Comparison of ENCODE assay signal across 12 cellular contexts in the genomic region with DNA sequence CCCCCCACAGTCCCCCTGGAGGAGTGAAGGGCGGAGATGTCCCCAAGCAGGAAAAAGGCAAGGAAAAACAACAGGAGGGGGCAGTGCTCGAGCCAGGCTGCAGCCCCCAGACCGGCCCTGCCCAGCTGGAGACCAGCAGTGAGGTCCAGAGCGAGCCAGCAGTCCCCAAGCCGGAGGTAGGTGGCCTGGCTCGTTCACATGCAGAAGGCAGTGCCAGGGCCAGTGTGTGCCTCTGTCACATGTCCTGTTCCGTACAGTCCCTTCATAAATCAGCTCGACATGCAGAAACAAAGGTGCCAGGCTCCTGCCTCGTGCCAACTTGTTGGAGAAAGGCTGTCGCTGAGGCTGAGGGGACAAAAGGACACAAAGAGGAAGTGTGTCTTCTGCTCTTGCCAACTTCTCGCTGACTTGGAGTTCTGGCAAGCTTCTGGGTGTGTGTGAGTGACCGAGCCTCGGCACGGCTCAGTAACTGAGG. TPM values are rescaled to one million over a fixed set of nuclear protein-coding genes. Genes with fewer than 3 reads are reported as not detected.
A peak's percentile ranks its signal among the peaks of the same experiment; 100 is the strongest.
DNase-seq lines count a peak whose midpoint lies in the region; ATAC-seq and TF ChIP-seq lines count a peak whose summit lies in the region.
"Had no signal": no experiment of that assay in that cellular context is flagged by ENCODE, and none has a peak within 500 bp of the region (broad histone marks: within the 10 kb centered on the region; RNA-seq: fewer than 3 reads in every experiment).

No MANE protein-coding gene starts in this region.

- no peaks in the 10 kb centered on the region for H3K27me3 ChIP-seq in CD4-positive, alpha-beta T cell (ENCODE audit: control insufficient read depth, insufficient read depth, low read length)
- H3K27me3 ChIP-seq in Panc1 (ENCODE audit: control insufficient read depth, insufficient read depth, low read length) = peaks cover 2% of the 10 kb centered on the region; the same call in 1 of the 2 replicates
- H3K27me3 ChIP-seq in vagina = no peaks in the 10 kb centered on the region
- H3K27me3 ChIP-seq: SJSA1 had no signal

- BruUV-seq in Panc1 (replicated peaks; lab: Mats Ljungman, UMichigan) = no TSS peak

- no peak overlapping the region for H3K27ac ChIP-seq in CD4-positive, alpha-beta T cell (ENCODE audit: low read depth, low read length)
- H3K27ac ChIP-seq in Panc1 (ENCODE audit: low read length) (no peak overlapping the region), vagina (no peak overlapping the region)
- H3K27ac ChIP-seq: SJSA1 had no signal

- no peak for DNase-seq in CD4-positive, alpha-beta T cell
- no peak for DNase-seq in Panc1 (ENCODE audit: low read depth, low spot score)
- peak; percentile 90 for DNase-seq in Right ventricle myocardium superior
- DNase-seq in nucleus accumbens (lab: John Stamatoyannopoulos, UW) = peak in 44 of 56 donors; percentile 5 to 72 (median 36)
- DNase-seq in hepatic stellate cell (ENCODE audit: low spot score) = no peak
- DNase-seq in vagina (ENCODE audit: extremely low spot score in 2 of 2) = no peak
- DNase-seq: foreskin melanocyte; stimulated activated CD4-positive, alpha-beta T cell treated with anti-CD3 and anti-CD28 coated beads, Interleukin-12 subunit alpha, Interleukin-12 subunit beta, amount 100 ng/mL, for 4 hours had no signal

- ATAC-seq in CD4-positive, alpha-beta T cell (ENCODE audit: poor library complexity) = no peak
- ATAC-seq in Panc1 (peak; percentile 54), Right ventricle myocardium superior (ENCODE audit: poor library complexity) (peak; percentile 95), HG02973 (IDR thresholded peaks at IDR 0.05; ENCODE audit: unreplicated experiment) (no peak), GM18511 (IDR thresholded peaks at IDR 0.05; ENCODE audit: unreplicated experiment) (no peak)

- no peak overlapping the region for H3K4me3 Mint-ChIP-seq in CD4-positive, alpha-beta T cell
- H3K4me3 Mint-ChIP-seq: stimulated activated naive CD8-positive, alpha-beta T cell treated with anti-CD3 and anti-CD28 coated beads, Interleukin-15, Interleukin-2, amounts not matched to agents 100 ng/mL and 50 ng/mL, for 24 hours had no signal

- no peaks in the 10 kb centered on the region for H3K9me3 Mint-ChIP-seq in CD4-positive, alpha-beta T cell
- H3K9me3 Mint-ChIP-seq: stimulated activated naive CD8-positive, alpha-beta T cell treated with anti-CD3 and anti-CD28 coated beads, Interleukin-15, Interleukin-2, amounts not matched to agents 100 ng/mL and 50 ng/mL, for 24 hours had no signal

- H3K4me1 ChIP-seq in Panc1 (ENCODE audit: control insufficient read depth, insufficient read depth, low read length) (no peaks in the 10 kb centered on the region; the same call in 1 of the 2 replicates), vagina (peaks cover 11% of the 10 kb centered on the region)

- intact Hi-C loops in CD4-positive, alpha-beta T cell (cut with DNase I, micrococcal nuclease) = loop anchor here in 1 of 2 experiments (10.0 kb wide), 1 partner anchor 273 kb away; no protein-coding TSS in a partner anchor
- intact Hi-C loops in Panc1 (cut with micrococcal nuclease; ENCODE audit: unreplicated experiment) (no loop called here), Right ventricle myocardium superior (cut with DNase I) (no loop called here), vagina (cut with DNase I) (no loop called here)

- peak overlapping the region; percentile 14 for H3K27ac Mint-ChIP-seq in CD4-positive, alpha-beta T cell
- H3K27ac Mint-ChIP-seq: stimulated activated naive CD8-positive, alpha-beta T cell treated with anti-CD3 and anti-CD28 coated beads, Interleukin-15, Interleukin-2, amounts not matched to agents 100 ng/mL and 50 ng/mL, for 24 hours had no signal

- CTCF ChIA-PET in CD4-positive, alpha-beta T cell (lab: Charles Lee) = interaction anchor here (1.0 to 1.1 kb wide), 2 partner anchors 18 to 61 kb away, joined by 3 read pairs; no protein-coding TSS in a partner anchor
- CTCF ChIA-PET in Panc1 (lab: Charles Lee) = no interaction called here

- H3K4me3 ChIP-seq in Panc1 (ENCODE audit: low read depth in 2 of 2, low read length in 2 of 2) = no peak overlapping the region
- no peak overlapping the region for H3K4me3 ChIP-seq in vagina
- H3K4me3 ChIP-seq: SJSA1 had no signal

- H3K9me3 ChIP-seq in CD4-positive, alpha-beta T cell (ENCODE audit: control insufficient read depth, low read length) = no peaks in the 10 kb centered on the region
- H3K9me3 ChIP-seq in Panc1 (ENCODE audit: control insufficient read depth, insufficient read depth, low read depth, low read length) (no peaks in the 10 kb centered on the region), vagina (no peaks in the 10 kb centered on the region)
- H3K9me3 ChIP-seq: SJSA1 had no signal

- no peaks in the 10 kb centered on the region for H3K4me1 Mint-ChIP-seq in CD4-positive, alpha-beta T cell (ENCODE audit: low read depth)

- peaks cover 93% of the 10 kb centered on the region for H3K36me3 Mint-ChIP-seq in CD4-positive, alpha-beta T cell (ENCODE audit: low read depth)

- TF ChIP-seq POLR2A in vagina (IDR thresholded peaks at IDR 0.05) = no peak

- TF ChIP-seq CTCF in CD4-positive, alpha-beta T cell (IDR thresholded peaks at IDR 0.05) = no peak
- TF ChIP-seq CTCF in Panc1 (IDR thresholded peaks at IDR 0.05) (no peak), vagina (IDR thresholded peaks at IDR 0.05) (no peak)

- H3K36me3 ChIP-seq in Panc1 (ENCODE audit: control insufficient read depth, insufficient read depth, low read length) = no peaks in the 10 kb centered on the region
- H3K36me3 ChIP-seq in vagina = no peaks in the 10 kb centered on the region
- H3K36me3 ChIP-seq: SJSA1 had no signal

- POLR2A ChIA-PET in CD4-positive, alpha-beta T cell (lab: Charles Lee) = no interaction called here
- POLR2A ChIA-PET in Panc1 (lab: Charles Lee) = no interaction called here

- in situ Hi-C loops in Panc1 (cut with HindIII; ENCODE audit: low pct_unique_long_range_greater_than_20kb, low sequenced_read_pairs) = no loop called here

- H3K27me3 Mint-ChIP-seq in CD4-positive, alpha-beta T cell = no peaks in the 10 kb centered on the region
- H3K27me3 Mint-ChIP-seq: stimulated activated naive CD8-positive, alpha-beta T cell treated with anti-CD3 and anti-CD28 coated beads, Interleukin-15, Interleukin-2, amounts not matched to agents 100 ng/mL and 50 ng/mL, for 24 hours had no signal

RNA-seq across cellular contexts. Expression of gene MPZL1, which starts 24.1 kb away (rescaled TPM):
- 1 to 10 TPM; 1.2 to 1.5 TPM for total RNA-seq in CD4-positive, alpha-beta T cell
- 72.0 TPM for total RNA-seq in Panc1 (2021; ENCODE audit: unreplicated experiment)
- 39.0 TPM for polyA plus RNA-seq in Panc1 (2012; ENCODE audit: insufficient read length)
- total RNA-seq in Right ventricle myocardium superior = 34.4 TPM
- 69.7 TPM for total RNA-seq in vagina

Comparison
In these comparisons a context has a peak if more than half of its experiments do, and no peak if none do; other contexts are left out.
1. ATAC-seq: peak in Panc1 (single experiment) and Right ventricle myocardium superior (single experiment); none in CD4-positive, alpha-beta T cell (single experiment), HG02973 (single experiment) and GM18511 (single experiment).
2. DNase-seq: peak in Right ventricle myocardium superior (single experiment) and nucleus accumbens (44 of 56); none in CD4-positive, alpha-beta T cell (0 of 10), Panc1 (single experiment), hepatic stellate cell (single experiment) and vagina (0 of 2).
3. RNA of gene MPZL1, which starts 24.1 kb away (total RNA-seq): 72.0 TPM in Panc1 (single experiment), 69.7 TPM in vagina (single experiment) and 34.4 TPM in Right ventricle myocardium superior (single experiment); 1.2 to 1.5 TPM in CD4-positive, alpha-beta T cell; every median in the first group is over 10 times any median in the second.